In the genomic region with DNA sequence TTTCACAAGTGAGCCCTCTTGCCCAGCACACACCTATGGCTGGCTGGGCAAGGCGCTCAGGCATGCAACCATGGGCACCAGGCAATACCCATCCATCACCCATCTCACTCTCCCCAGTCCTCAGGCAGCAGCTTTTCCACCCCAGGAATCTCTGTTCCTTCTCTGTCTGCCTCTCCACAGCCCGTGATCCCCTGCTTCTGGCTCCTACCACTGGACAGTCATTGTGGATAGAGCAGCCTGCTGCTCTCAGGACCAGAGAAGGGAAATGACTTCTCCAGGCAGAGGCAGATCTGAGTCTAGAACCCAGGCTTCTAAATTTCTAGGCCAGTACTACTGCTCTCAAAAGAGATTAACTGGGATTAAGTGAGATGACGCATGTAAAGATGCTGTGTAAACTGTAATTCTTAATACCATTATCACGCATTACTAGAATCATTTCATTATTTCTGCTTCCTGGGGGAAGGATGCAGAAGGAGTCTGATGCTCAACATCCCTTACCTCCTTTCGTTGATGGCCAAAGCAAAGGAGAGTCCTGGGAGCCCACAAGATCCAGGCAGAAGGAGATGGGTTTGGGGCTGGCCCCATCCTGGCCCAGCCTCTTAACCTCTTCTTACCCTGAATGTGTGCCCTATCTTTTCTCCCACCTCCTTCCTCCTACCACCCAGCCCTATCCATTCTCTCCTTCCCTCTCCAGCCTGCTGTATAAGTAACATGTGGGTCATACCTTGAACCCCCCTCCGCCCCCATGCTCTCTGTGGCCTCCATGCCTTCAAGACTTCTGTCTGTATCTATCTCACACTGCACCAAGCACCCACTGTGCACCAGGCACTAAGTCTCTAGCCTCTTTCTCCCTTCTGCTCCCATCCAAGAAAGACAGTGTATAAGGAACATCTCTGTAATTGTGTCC, we compare ENCODE assay signal across 1 cellular context.
TF ChIP-seq lines count a peak whose summit lies in the region.

No MANE protein-coding gene starts in this region.

TF ChIP-seq in H1, 55 proteins besides CTCF, POLR2A, EP300 and RAD21:
- no peak for TF ChIP-seq GTF2F1 (IDR thresholded peaks at IDR 0.05; ENCODE audit: borderline replicate concordance, low read depth, low read length)
- no peak for TF ChIP-seq CTBP2 (IDR thresholded peaks at IDR 0.05; ENCODE audit: borderline replicate concordance, insufficient read depth, insufficient read length, low read length)
- no peak for TF ChIP-seq MAFK (IDR thresholded peaks at IDR 0.05; ENCODE audit: low read depth, low read length)
- TF ChIP-seq JUN (IDR thresholded peaks at IDR 0.05; ENCODE audit: low read depth, low read length), result no peak
- no peak for TF ChIP-seq CBX5 (IDR thresholded peaks at IDR 0.05; ENCODE audit: low read depth, low read length)
- TF ChIP-seq RNF2 (IDR thresholded peaks at IDR 0.05; ENCODE audit: borderline replicate concordance, low read depth, low read length, missing control alignments, poor library complexity, severe bottlenecking), result no peak
- no peak for TF ChIP-seq SP2 (IDR thresholded peaks at IDR 0.05; ENCODE audit: low read length)
- no peak for TF ChIP-seq EGR1 (IDR thresholded peaks at IDR 0.05; ENCODE audit: borderline replicate concordance, low read depth, low read length)
- no peak for TF ChIP-seq NRF1 (IDR thresholded peaks at IDR 0.05; ENCODE audit: low read depth, low read length)
- TF ChIP-seq KDM4A (IDR thresholded peaks at IDR 0.05; ENCODE audit: low read depth, low read length, severe bottlenecking), result no peak
- TF ChIP-seq TAF1 (IDR thresholded peaks at IDR 0.05; ENCODE audit: low read depth, low read length), result no peak
- TF ChIP-seq YY1 (IDR thresholded peaks at IDR 0.05; ENCODE audit: low read depth, low read length), result no peak
- no peak for TF ChIP-seq SIRT6 (IDR thresholded peaks at IDR 0.05; ENCODE audit: low read length)
- no peak for TF ChIP-seq RFX5 (IDR thresholded peaks at IDR 0.05; ENCODE audit: borderline replicate concordance, low read depth, low read length)
- TF ChIP-seq SP4 (IDR thresholded peaks at IDR 0.05; ENCODE audit: low read length), result no peak
- no peak for TF ChIP-seq TBP (IDR thresholded peaks at IDR 0.05; ENCODE audit: low read depth, low read length)
- TF ChIP-seq POU5F1 (IDR thresholded peaks at IDR 0.05; ENCODE audit: low read depth, low read length), result no peak
- no peak for TF ChIP-seq FOSL1 (IDR thresholded peaks at IDR 0.05; ENCODE audit: insufficient read depth, low read depth, low read length)
- no peak for TF ChIP-seq SUZ12 (IDR thresholded peaks at IDR 0.05; ENCODE audit: low read length)
- TF ChIP-seq KDM5A (IDR thresholded peaks at IDR 0.05; ENCODE audit: low read length), result no peak
